ENCODE assay signal across 1 cellular context in the genomic region with DNA sequence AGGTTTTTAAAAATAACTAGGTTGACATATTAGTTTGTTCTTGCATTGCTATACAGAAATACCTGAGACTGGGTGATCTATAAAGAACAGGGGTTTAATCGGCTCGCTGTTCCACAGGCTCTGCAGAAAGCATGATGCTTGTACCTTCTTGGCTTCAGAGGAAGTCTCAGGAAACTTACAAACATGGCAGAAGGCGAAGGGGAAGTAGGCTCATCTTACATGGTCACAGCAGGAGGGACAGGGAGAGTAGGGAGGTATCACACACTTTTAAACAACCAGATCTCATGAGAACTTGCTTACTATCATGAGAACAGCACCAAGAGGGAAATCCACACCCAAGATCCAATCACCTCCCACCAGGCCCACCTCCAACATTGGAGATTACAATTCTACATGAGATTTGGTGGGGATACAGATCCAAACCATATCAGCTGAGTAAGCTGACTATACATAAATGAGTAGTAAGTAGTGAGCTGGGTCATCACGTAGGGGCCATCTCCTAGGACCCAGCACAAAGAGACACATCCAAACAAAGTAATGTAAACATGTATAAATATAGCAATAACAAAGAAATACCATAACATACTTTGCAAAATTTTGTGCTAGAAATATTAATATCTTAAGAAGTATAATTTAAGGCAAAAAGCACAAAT.
TF ChIP-seq lines count a peak whose summit lies in the region.

No MANE protein-coding gene starts in this region.

TF ChIP-seq in H1, 55 proteins besides CTCF, POLR2A, EP300 and RAD21:
- TF ChIP-seq POLR2AphosphoS5 (IDR thresholded peaks at IDR 0.05; ENCODE audit: low read depth, low read length) (no peak), CBX5 (IDR thresholded peaks at IDR 0.05; ENCODE audit: low read depth, low read length) (no peak), JUND (IDR thresholded peaks at IDR 0.05; ENCODE audit: low read length) (no peak), BACH1 (IDR thresholded peaks at IDR 0.05; ENCODE audit: low read length) (no peak), CTBP2 (IDR thresholded peaks at IDR 0.05; ENCODE audit: borderline replicate concordance, insufficient read depth, insufficient read length, low read length) (no peak), KDM1A (IDR thresholded peaks at IDR 0.05; ENCODE audit: borderline replicate concordance, low read length) (no peak), KDM4A (IDR thresholded peaks at IDR 0.05; ENCODE audit: low read depth, low read length, severe bottlenecking) (no peak), SIN3A (conservative IDR thresholded peaks at IDR 0.05 in 1 of 2, IDR thresholded peaks at IDR 0.05 in 1 of 2; ENCODE audit: low read depth in 1 of 2, low read length in 2 of 2) (no peak), SUZ12 (IDR thresholded peaks at IDR 0.05; ENCODE audit: low read length) (no peak), BCL11A (IDR thresholded peaks at IDR 0.05; ENCODE audit: low read depth in 2 of 2, low read length in 2 of 2) (no peak), JUN (IDR thresholded peaks at IDR 0.05; ENCODE audit: low read depth, low read length) (no peak)
- TF ChIP-seq, protein P1, sequence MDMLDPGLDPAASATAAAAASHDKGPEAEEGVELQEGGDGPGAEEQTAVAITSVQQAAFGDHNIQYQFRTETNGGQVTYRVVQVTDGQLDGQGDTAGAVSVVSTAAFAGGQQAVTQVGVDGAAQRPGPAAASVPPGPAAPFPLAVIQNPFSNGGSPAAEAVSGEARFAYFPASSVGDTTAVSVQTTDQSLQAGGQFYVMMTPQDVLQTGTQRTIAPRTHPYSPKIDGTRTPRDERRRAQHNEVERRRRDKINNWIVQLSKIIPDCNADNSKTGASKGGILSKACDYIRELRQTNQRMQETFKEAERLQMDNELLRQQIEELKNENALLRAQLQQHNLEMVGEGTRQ (IDR thresholded peaks at IDR 0.05; ENCODE audit: low read length): no peak
- TF ChIP-seq, protein P2, sequence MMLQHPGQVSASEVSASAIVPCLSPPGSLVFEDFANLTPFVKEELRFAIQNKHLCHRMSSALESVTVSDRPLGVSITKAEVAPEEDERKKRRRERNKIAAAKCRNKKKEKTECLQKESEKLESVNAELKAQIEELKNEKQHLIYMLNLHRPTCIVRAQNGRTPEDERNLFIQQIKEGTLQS (IDR thresholded peaks at IDR 0.05; ENCODE audit: insufficient read depth, low read depth, low read length): no peak
